ENCODE assay signal across 1 cellular context in genomic region chr2:195395351-195395750, GRCh38.
TF ChIP-seq lines count a peak whose summit lies in the region.

No MANE protein-coding gene starts in this region.

TF ChIP-seq in SK-N-SH treated with all-trans-retinoic acid at 6 μM for 48 hours, 23 proteins besides CTCF, POLR2A, EP300 and RAD21 (continued from another document):
- TF ChIP-seq CSRNP3 (CRISPR knock-in tag; IDR thresholded peaks at IDR 0.05) (no peak), TOX (CRISPR knock-in tag; IDR thresholded peaks at IDR 0.05; ENCODE audit: borderline replicate concordance) (no peak)
TF ChIP-seq in SK-N-SH treated with all-trans-retinoic acid at 6 μM for 48 hours: peak in this region for 0.
